Comparison of ENCODE assay signal across 10 cellular contexts in genomic region chr5:60207031-60207430, GRCh38.
DNase-seq lines count a peak whose midpoint lies in the region; ATAC-seq and TF ChIP-seq lines count a peak whose summit lies in the region.
"Had no signal": no experiment of that assay in that cellular context is flagged by ENCODE, and none has a peak within 500 bp of the region (broad histone marks: within the 10 kb centered on the region; RNA-seq: fewer than 3 reads in every experiment).

No MANE protein-coding gene starts in this region.

- H3K4me3 ChIP-seq in GM12865 (ENCODE audit: low read depth, low read length), result no peak overlapping the region
- H3K4me3 ChIP-seq in MM.1S (ENCODE audit: low read length), result no peak overlapping the region

- H3K36me3 ChIP-seq in MM.1S (replicated peaks; ENCODE audit: insufficient read depth, low read length), result no peaks in the 10 kb centered on the region

- intact Hi-C loops in activated B cell treated with CpG ODN at 0.5 μM for 24 hours (cut with micrococcal nuclease), result loop anchor here (1.0 to 10.0 kb wide), 2 partner anchors 334 to 378 kb away; no protein-coding TSS in a partner anchor

- no peaks in the 10 kb centered on the region for H3K9me3 ChIP-seq in MM.1S (replicated peaks; ENCODE audit: insufficient read depth, low read length)

- POLR2A ChIA-PET in activated B cell treated with CpG ODN at 0.5 μM for 24 hours (lab: Charles Lee), result no interaction called here

- H3K27me3 ChIP-seq in MM.1S (replicated peaks; ENCODE audit: insufficient read depth, low read length), result no peaks in the 10 kb centered on the region

- no peak overlapping the region for H3K4me2 ChIP-seq in MM.1S (ENCODE audit: low read depth, low read length)

- DNase-seq in GM12865 (ENCODE audit: low read depth) (peak; percentile 48), GM20000 (ENCODE audit: low spot score) (peak; percentile 63), activated B cell treated with CpG ODN at 0.5 μM for 24 hours (no peak), MM.1S (no peak), KBM-7 (no peak)
- DNase-seq in activated T-cell treated with anti-CD3 and anti-CD28 coated beads, Interleukin-2, amount 50 U/mL, for 48 hours, result no peak
- no peak for DNase-seq in stimulated activated CD4-positive, alpha-beta T cell treated with anti-CD3 and anti-CD28 coated beads, Interleukin-4, amount 100 ng/mL, for 4 hours
- DNase-seq: Calu3 had no signal

- no peak overlapping the region for H3K9ac ChIP-seq in MM.1S (ENCODE audit: low read length)

- H3K9me3 Mint-ChIP-seq in activated B cell treated with CpG ODN at 0.5 μM for 24 hours, result no peaks in the 10 kb centered on the region

- CTCF ChIA-PET in activated B cell treated with CpG ODN at 0.5 μM for 24 hours (lab: Charles Lee), result no interaction called here

- H3K4me1 Mint-ChIP-seq in activated B cell treated with CpG ODN at 0.5 μM for 24 hours, result peaks cover 23% of the 10 kb centered on the region

- no peaks in the 10 kb centered on the region for H3K79me2 ChIP-seq in MM.1S (ENCODE audit: low read length)

- no peak overlapping the region for H2AFZ ChIP-seq in MM.1S (ENCODE audit: low read length)

- in situ Hi-C loops in KBM-7 (cut with MboI; ENCODE audit: low pct_unique_long_range_greater_than_20kb, low sequenced_read_pairs), result no loop called here

- peak overlapping the region; percentile 52 for H3K4me3 Mint-ChIP-seq in activated B cell treated with CpG ODN at 0.5 μM for 24 hours

- no peaks in the 10 kb centered on the region for H3K36me3 Mint-ChIP-seq in activated B cell treated with CpG ODN at 0.5 μM for 24 hours (ENCODE audit: low read depth)

- no peak overlapping the region for H3K27ac ChIP-seq in MM.1S (ENCODE audit: low read length)
- H3K27ac ChIP-seq: RWPE1 had no signal

- no peaks in the 10 kb centered on the region for H4K20me1 ChIP-seq in MM.1S (ENCODE audit: insufficient read depth, low read length)

- TF ChIP-seq CTCF in GM12865 (IDR thresholded peaks at IDR 0.05; ENCODE audit: insufficient read depth, low read depth, low read length, missing control alignments) (no peak), GM20000 (IDR thresholded peaks at IDR 0.05; ENCODE audit: extremely low read depth, missing control alignments) (no peak), activated B cell treated with CpG ODN at 0.5 μM for 24 hours (IDR thresholded peaks at IDR 0.05) (no peak), MM.1S (IDR thresholded peaks at IDR 0.05; ENCODE audit: low read length) (no peak)

- H3K9me2 ChIP-seq in MM.1S (replicated peaks; ENCODE audit: insufficient read depth, low read length), result no peaks in the 10 kb centered on the region

- H3F3A ChIP-seq in MM.1S (ENCODE audit: insufficient read depth, low read length), result no peaks in the 10 kb centered on the region

- ATAC-seq in HG03175 (IDR thresholded peaks at IDR 0.05; ENCODE audit: unreplicated experiment) (peak; percentile 95), activated B cell treated with CpG ODN at 0.5 μM for 24 hours (ENCODE audit: low read depth) (peak; percentile 95)

- no peaks in the 10 kb centered on the region for H3K4me1 ChIP-seq in MM.1S (ENCODE audit: low read length)

- peak overlapping the region; percentile 67 for H3K27ac Mint-ChIP-seq in activated B cell treated with CpG ODN at 0.5 μM for 24 hours

- H3K27me3 Mint-ChIP-seq in activated B cell treated with CpG ODN at 0.5 μM for 24 hours, result no peaks in the 10 kb centered on the region

Comparison
In these comparisons a context has a peak if more than half of its experiments do, and no peak if none do; other contexts are left out.
1. DNase-seq: peak in GM12865 (single experiment) and GM20000 (single experiment); none in activated B cell treated with CpG ODN at 0.5 μM for 24 hours (single experiment), MM.1S (single experiment), KBM-7 (single experiment), activated T-cell treated with anti-CD3 and anti-CD28 coated beads, Interleukin-2, amount 50 U/mL, for 48 hours (0 of 2) and stimulated activated CD4-positive, alpha-beta T cell treated with anti-CD3 and anti-CD28 coated beads, Interleukin-4, amount 100 ng/mL, for 4 hours (0 of 2).